In genomic region chr4:73453701-73454005, GRCh38 we compare ENCODE assay signal across 2 cellular contexts.
TF ChIP-seq lines count a peak whose summit lies in the region.

No MANE protein-coding gene starts in this region.

TF ChIP-seq in HepG2, 621 proteins besides CTCF, POLR2A, EP300 and RAD21:
- TF ChIP-seq E2F5 (CRISPR knock-in tag; conservative IDR thresholded peaks at IDR 0.05), result no peak
- TF ChIP-seq ZNF558 (CRISPR knock-in tag; IDR thresholded peaks at IDR 0.05; ENCODE audit: borderline replicate concordance), result no peak
- TF ChIP-seq NFE2L1 (CRISPR knock-in tag; IDR thresholded peaks at IDR 0.05; ENCODE audit: borderline replicate concordance), result no peak
- TF ChIP-seq ZNF709 (CRISPR knock-in tag; IDR thresholded peaks at IDR 0.05), result no peak
- no peak for TF ChIP-seq ZNF674 (CRISPR knock-in tag; IDR thresholded peaks at IDR 0.05; ENCODE audit: low read depth)
TF ChIP-seq in HepG2: peak in this region for 0.

TF ChIP-seq in SK-N-SH treated with all-trans-retinoic acid at 6 μM for 48 hours, 23 proteins besides CTCF, POLR2A, EP300 and RAD21:
- no peak for TF ChIP-seq OSR1 (CRISPR knock-in tag; IDR thresholded peaks at IDR 0.05)
- no peak for TF ChIP-seq ZNF565 (CRISPR knock-in tag; conservative IDR thresholded peaks at IDR 0.05; ENCODE audit: low read depth)
- TF ChIP-seq, protein P1, sequence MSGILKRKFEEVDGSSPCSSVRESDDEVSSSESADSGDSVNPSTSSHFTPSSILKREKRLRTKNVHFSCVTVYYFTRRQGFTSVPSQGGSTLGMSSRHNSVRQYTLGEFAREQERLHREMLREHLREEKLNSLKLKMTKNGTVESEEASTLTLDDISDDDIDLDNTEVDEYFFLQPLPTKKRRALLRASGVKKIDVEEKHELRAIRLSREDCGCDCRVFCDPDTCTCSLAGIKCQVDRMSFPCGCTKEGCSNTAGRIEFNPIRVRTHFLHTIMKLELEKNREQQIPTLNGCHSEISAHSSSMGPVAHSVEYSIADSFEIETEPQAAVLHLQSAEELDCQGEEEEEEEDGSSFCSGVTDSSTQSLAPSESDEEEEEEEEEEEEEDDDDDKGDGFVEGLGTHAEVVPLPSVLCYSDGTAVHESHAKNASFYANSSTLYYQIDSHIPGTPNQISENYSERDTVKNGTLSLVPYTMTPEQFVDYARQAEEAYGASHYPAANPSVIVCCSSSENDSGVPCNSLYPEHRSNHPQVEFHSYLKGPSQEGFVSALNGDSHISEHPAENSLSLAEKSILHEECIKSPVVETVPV (CRISPR knock-in tag; IDR thresholded peaks at IDR 0.05), result no peak
- no peak for TF ChIP-seq ESRRG (CRISPR knock-in tag; IDR thresholded peaks at IDR 0.05)
- TF ChIP-seq ZC3H10 (CRISPR knock-in tag; IDR thresholded peaks at IDR 0.05), result no peak
- no peak for TF ChIP-seq CREB5 (CRISPR knock-in tag; IDR thresholded peaks at IDR 0.05; ENCODE audit: low read depth)
- no peak for TF ChIP-seq TCF4 (CRISPR knock-in tag; IDR thresholded peaks at IDR 0.05; ENCODE audit: borderline replicate concordance)
- TF ChIP-seq PATZ1 (CRISPR knock-in tag; IDR thresholded peaks at IDR 0.05; ENCODE audit: borderline replicate concordance), result no peak
